8 cellular contexts compared by ENCODE assay signal in the genomic region with DNA sequence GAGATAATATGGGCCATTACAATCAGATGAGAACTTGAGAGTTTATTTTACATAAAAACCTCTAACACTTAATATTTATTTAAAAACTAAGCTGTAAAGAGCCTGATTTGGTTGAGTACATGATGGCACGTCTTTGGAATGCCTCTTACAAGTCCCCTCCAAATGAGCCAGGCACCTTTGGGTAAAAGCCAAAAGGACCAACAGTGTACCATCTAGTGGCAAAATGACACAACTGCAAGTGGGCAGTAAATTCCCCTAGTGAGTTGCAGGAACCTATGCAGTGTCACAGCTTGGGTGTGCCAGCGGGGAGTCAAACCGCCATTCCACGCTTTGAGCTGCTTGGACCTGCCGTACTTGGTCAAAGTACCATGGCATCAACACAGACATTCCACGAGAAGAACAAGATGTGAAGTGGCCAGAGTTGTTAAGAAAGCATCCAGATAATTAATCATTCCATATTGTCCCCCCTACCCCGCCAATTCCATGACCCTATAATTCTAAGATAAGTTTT.
DNase-seq lines count a peak whose midpoint lies in the region; ATAC-seq and TF ChIP-seq lines count a peak whose summit lies in the region.

No MANE protein-coding gene starts in this region.

- TF ChIP-seq POLR2A in prostate gland (IDR thresholded peaks at IDR 0.05), result no peak

- ATAC-seq in HG03039 (IDR thresholded peaks at IDR 0.05; ENCODE audit: unreplicated experiment) (peak; percentile 58), GM18907 (IDR thresholded peaks at IDR 0.05; ENCODE audit: unreplicated experiment) (no peak)
- ATAC-seq in activated naive CD4-positive, alpha-beta T cell treated with anti-CD3 and anti-CD28 coated beads, Interleukin-2, amount 50 U/mL, for 72 hours, result peak; percentile 58 to 74

- H3K27ac ChIP-seq in cardiac muscle cell (peak overlapping the region; percentile 45), prostate gland (peak overlapping the region; percentile 72 to 76)

- TF ChIP-seq CTCF in AG10803 (conservative IDR thresholded peaks at IDR 0.05; ENCODE audit: low read length) (peak; percentile 89), GM12865 (IDR thresholded peaks at IDR 0.05; ENCODE audit: insufficient read depth, low read depth, low read length, missing control alignments) (peak; percentile 86), cardiac muscle cell (IDR thresholded peaks at IDR 0.05; ENCODE audit: low read depth, low read length) (peak; percentile 83), prostate gland (IDR thresholded peaks at IDR 0.05) (peak; percentile 25 to 80 (median 57))

- 20% methylated on average over 7 of the region's 7 CpGs for WGBS in prostate gland

- no peaks in the 10 kb centered on the region for H3K27me3 ChIP-seq in cardiac muscle cell
- H3K27me3 ChIP-seq in prostate gland (replicated peaks; ENCODE audit: insufficient read depth), result no peaks in the 10 kb centered on the region

- H3K36me3 ChIP-seq in cardiac muscle cell, result no peaks in the 10 kb centered on the region
- no peaks in the 10 kb centered on the region for H3K36me3 ChIP-seq in prostate gland

- no peaks in the 10 kb centered on the region for H3K9me3 ChIP-seq in cardiac muscle cell (ENCODE audit: low read depth)
- H3K9me3 ChIP-seq in prostate gland, result no peaks in the 10 kb centered on the region

- H3K27ac Mint-ChIP-seq in activated naive CD4-positive, alpha-beta T cell treated with anti-CD3 and anti-CD28 coated beads, Interleukin-2, amount 50 U/mL, for 72 hours, result no peak overlapping the region

- peak; percentile 84 for DNase-seq in AG10803 (ENCODE audit: low read depth)
- DNase-seq in GM12865 (ENCODE audit: low read depth), result peak; percentile 81
- peak; percentile 17 to 60 for DNase-seq in NCI-H526 (lab: John Stamatoyannopoulos, UW)
- peak in 1 of 2 donors; percentile 37 for DNase-seq in activated naive CD4-positive, alpha-beta T cell treated with anti-CD3 and anti-CD28 coated beads, Interleukin-2, amount 50 U/mL, for 72 hours (ENCODE audit: low spot score in 2 of 2)
- peak; percentile 70 to 80 for DNase-seq in cardiac muscle cell (ENCODE audit: low read depth in 1 of 2, low spot score in 1 of 2)
- peak; percentile 46 for DNase-seq in prostate gland (ENCODE audit: low spot score)

- no peaks in the 10 kb centered on the region for H3K36me3 Mint-ChIP-seq in activated naive CD4-positive, alpha-beta T cell treated with anti-CD3 and anti-CD28 coated beads, Interleukin-2, amount 50 U/mL, for 72 hours

- H3K4me1 ChIP-seq in cardiac muscle cell (ENCODE audit: low read depth) (peaks cover 19% of the 10 kb centered on the region), prostate gland (replicated peaks) (no peaks in the 10 kb centered on the region)

- H3K4me3 ChIP-seq in AG10803 (ENCODE audit: low read length) (no peak overlapping the region), GM12865 (ENCODE audit: low read depth, low read length) (no peak overlapping the region), cardiac muscle cell (no peak overlapping the region), prostate gland (no peak overlapping the region)

- no peaks in the 10 kb centered on the region for H3K9me3 Mint-ChIP-seq in activated naive CD4-positive, alpha-beta T cell treated with anti-CD3 and anti-CD28 coated beads, Interleukin-2, amount 50 U/mL, for 72 hours

- intact Hi-C loops in prostate gland (cut with DNase I), result no loop called here
